In genomic region chr4:75727073-75727472, GRCh38 we compare ENCODE assay signal across 12 cellular contexts. TPM values are rescaled to one million over a fixed set of nuclear protein-coding genes. Genes with fewer than 3 reads are reported as not detected.
DNase-seq lines count a peak whose midpoint lies in the region; ATAC-seq and TF ChIP-seq lines count a peak whose summit lies in the region.
"Had no signal": no experiment of that assay in that cellular context is flagged by ENCODE, and none has a peak within 500 bp of the region (broad histone marks: within the 10 kb centered on the region; RNA-seq: fewer than 3 reads in every experiment).

No MANE protein-coding gene starts in this region.

- 62% methylated on average over 1 of the region's 1 CpG for WGBS in right cardiac atrium

- in situ Hi-C loops in astrocyte of the spinal cord (cut with HindIII; ENCODE audit: low sequenced_read_pairs), result no loop called here

- intact Hi-C loops in right cardiac atrium (cut with DNase I), result loop anchor here in 2 of 4 donors (10.0 kb wide), 1 partner anchor 52 kb away; the partner anchor contains the start of gene G3BP2 (in 2 of the 2)
- intact Hi-C loops in cardiac septum (cut with DNase I), result loop anchor here (10.0 kb wide), 1 partner anchor 212 kb away; the partner anchor contains the start of genes RCHY1 and THAP6

- CTCF ChIA-PET in GM10248 (lab: Yijun Ruan, JAX), result interaction anchor here (0.9 to 2.7 kb wide), 7 partner anchors 10 to 212 kb away, joined by 3 to 11 read pairs (median 4); no protein-coding TSS in a partner anchor

- POLR2A ChIA-PET in GM10248 (lab: Yijun Ruan, JAX), result interaction anchor here (0.7 to 1.3 kb wide), 3 partner anchors 10 to 18 kb away, joined by 3 to 4 read pairs (median 3); no protein-coding TSS in a partner anchor

- H3K4me1 ChIP-seq in right cardiac atrium (ENCODE audit: control insufficient read depth, insufficient read depth, low read length) (peaks cover 2% of the 10 kb centered on the region), muscle layer of duodenum (ENCODE audit: control insufficient read depth in 1 of 2, insufficient read depth in 2 of 2, low read length in 2 of 2) (peaks cover 13 to 40% of the 10 kb centered on the region in 2 donors)

- H3K27ac ChIP-seq in right cardiac atrium (ENCODE audit: low read length) (no peak overlapping the region), muscle layer of duodenum (ENCODE audit: low read length) (peak overlapping the region; percentile 18)

- no peaks in the 10 kb centered on the region for H3K27me3 ChIP-seq in right cardiac atrium (ENCODE audit: control insufficient read depth, insufficient read depth)
- H3K27me3 ChIP-seq in muscle layer of duodenum (ENCODE audit: low read depth, low read length), result no peaks in the 10 kb centered on the region

- no peak for TF ChIP-seq CTCF in astrocyte of the spinal cord (IDR thresholded peaks at IDR 0.05; ENCODE audit: low read depth, low read length)
- TF ChIP-seq CTCF in GM10248 (IDR thresholded peaks at IDR 0.05; ENCODE audit: control extremely low read depth, extremely low read depth, low read depth, missing control alignments), result no peak

- peak overlapping the region; percentile 75 for H3K4me3 ChIP-seq in right cardiac atrium (ENCODE audit: low read length)
- H3K4me3 ChIP-seq in astrocyte of the spinal cord (ENCODE audit: low read depth, low read length), result peak overlapping the region; percentile 21
- peak overlapping the region in 1 of 2 donors; percentile 27 for H3K4me3 ChIP-seq in muscle layer of duodenum (ENCODE audit: low read depth in 1 of 2, low read length in 2 of 2)

- H3K36me3 ChIP-seq in muscle layer of duodenum (ENCODE audit: control insufficient read depth in 1 of 2, insufficient read depth in 2 of 2, low read length in 2 of 2), result peaks cover 0 to 5% of the 10 kb centered on the region in 2 donors

- ATAC-seq in right cardiac atrium, result no peak

- DNase-seq in right cardiac atrium, result no peak
- DNase-seq in cardiac septum (ENCODE audit: low spot score), result no peak
- no peak for DNase-seq in astrocyte of the spinal cord (ENCODE audit: low read depth, low spot score)
- no peak for DNase-seq in NCI-H1105 treated with DMSO at 0.1 percent for 48 hours (lab: John Stamatoyannopoulos, UW)
- no peak for DNase-seq in SIG-M5 treated with dmso at 0.1 percent for 504 hours (lab: John Stamatoyannopoulos, UW; ENCODE audit: unreplicated experiment)
- no peak for DNase-seq in GM10248 (ENCODE audit: extremely low spot score)
- DNase-seq in NCI-H1092 (lab: John Stamatoyannopoulos, UW), result no peak
- DNase-seq: DMS53; NCI-H187 treated with DMSO at 0.1 percent for 48 hours; stimulated activated CD4-positive, alpha-beta T cell treated with anti-CD3 and anti-CD28 coated beads, Interleukin-2, amount 100 ng/mL, for 48 hours; T-helper 9 cell had no signal

- H3K9me3 ChIP-seq in right cardiac atrium (ENCODE audit: control insufficient read depth, low read length) (no peaks in the 10 kb centered on the region), muscle layer of duodenum (ENCODE audit: control insufficient read depth in 1 of 2, low read length in 2 of 2) (no peaks in the 10 kb centered on the region)

RNA-seq across cellular contexts. Expression of gene USO1, which starts 2.7 kb away (rescaled TPM):
- total RNA-seq in right cardiac atrium (100 to 1,000 TPM in 2 of 4 donors, 10 to 100 TPM in 2; 93.6 to 103 (median 99.1) TPM), cardiac septum (70.5 TPM)
- polyA plus RNA-seq in right cardiac atrium, result 47.4 TPM

RNA-seq across cellular contexts. Expression of gene G3BP2, which starts 53.9 kb away (rescaled TPM):
- total RNA-seq in right cardiac atrium (100 to 1,000 TPM in 1 of 4 donors, 10 to 100 TPM in 3; 79.5 to 124 (median 86.8) TPM), cardiac septum (78.3 TPM)
- 22.3 TPM for polyA plus RNA-seq in right cardiac atrium
